ENCODE assay signal across 30 cellular contexts in the genomic region with DNA sequence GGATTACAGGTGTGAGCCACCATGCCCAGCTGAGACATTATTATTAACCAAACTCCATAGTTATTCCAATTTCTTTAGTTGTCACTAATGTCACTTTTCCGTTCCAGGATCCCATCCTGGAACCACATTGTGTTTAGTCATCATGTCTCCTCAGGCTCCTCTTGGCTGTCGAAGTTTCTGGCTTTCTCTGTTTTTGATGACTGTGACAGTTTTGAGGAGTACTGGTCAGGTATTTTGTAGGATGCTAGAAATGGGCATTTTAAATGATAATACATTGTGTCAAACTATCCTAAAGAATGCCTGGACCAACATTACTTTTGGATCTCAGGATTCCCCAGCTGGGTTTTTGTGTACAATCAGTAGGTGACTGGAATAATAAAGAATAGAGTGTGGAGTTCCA. TPM values are rescaled to one million over a fixed set of nuclear protein-coding genes. Genes with fewer than 3 reads are reported as not detected.
"Had no signal": no experiment of that assay in that cellular context is flagged by ENCODE, and none has a peak within 500 bp of the region (broad histone marks: within the 10 kb centered on the region; RNA-seq: fewer than 3 reads in every experiment).

No MANE protein-coding gene starts in this region.

- ATAC-seq: stimulated activated effector memory CD8-positive, alpha-beta T cell treated with anti-CD3 and anti-CD28 coated beads, Interleukin-12 subunit alpha, Interleukin-12 subunit beta, amount 100 ng/mL, for 72 hours; stimulated activated memory B cell treated with anti-CD40 and anti-IgM and Interleukin-4, amounts not matched to agents 10 μg/mL and 1 μg/mL and 100 μg/mL, for 72 hours; stimulated activated naive B cell treated with anti-CD40 and anti-IgM and Interleukin-4, amounts not matched to agents 10 μg/mL and 1 μg/mL and 100 μg/mL, for 72 hours; stimulated activated naive CD8-positive, alpha-beta T cell treated with anti-CD3 and anti-CD28 coated beads, Interleukin-15, amount 100 ng/mL, for 72 hours; stimulated activated naive CD8-positive, alpha-beta T cell treated with anti-CD3 and anti-CD28 coated beads, Interleukin-15, Interleukin-2, amounts not matched to agents 100 U/mL and 50 U/mL, for 24 hours; upper lobe of right lung had no signal

- DNase-seq: stimulated activated CD4-positive, alpha-beta T cell treated with anti-CD3 and anti-CD28 coated beads, Interleukin-2, amount 100 ng/mL, for 48 hours; stimulated activated CD4-positive, alpha-beta T cell treated with anti-CD3 and anti-CD28 coated beads, Interleukin-4, amount 100 ng/mL, for 1 hour; stimulated activated CD4-positive, alpha-beta T cell treated with anti-CD3 and anti-CD28 coated beads, Interleukin-4, amount 100 ng/mL, for 24 hours; stimulated activated CD4-positive, alpha-beta T cell treated with anti-CD3 and anti-CD28 coated beads, Interleukin-4, amount 100 ng/mL, for 4 hours; stimulated activated CD8-positive, alpha-beta memory T cell treated with anti-CD3 and anti-CD28 coated beads, Interleukin-4, amount 100 ng/mL, for 48 hours; stimulated activated naive B cell treated with anti-CD40 and anti-IgM and Interleukin-4, amounts not matched to agents 10 μg/mL and 1 μg/mL and 100 μg/mL, for 72 hours; stimulated activated naive CD4-positive, alpha-beta T cell; stimulated activated naive CD4-positive, alpha-beta T cell treated with Interleukin-2 at 50 U/mL for 16 hours; stimulated activated naive CD8-positive, alpha-beta T cell treated with anti-CD3 and anti-CD28 coated beads, Interleukin-15, amount 100 ng/mL, for 72 hours; stimulated activated naive CD8-positive, alpha-beta T cell treated with anti-CD3 and anti-CD28 coated beads, Interleukin-15, Interleukin-2, amounts not matched to agents 100 U/mL and 50 U/mL, for 24 hours; stomach; substantia nigra; testis; thyroid gland; tibial artery; transverse colon; trophoblast cell; upper lobe of left lung; upper lobe of right lung; uterus had no signal

- H3K9me3 ChIP-seq: stomach, suprapubic skin, testis, thoracic aorta, thyroid gland, tibial artery, tibial nerve, transverse colon, upper lobe of left lung, upper lobe of right lung, uterus, vagina had no signal

- H3K4me1 ChIP-seq: testis, thyroid gland, tibial artery, tibial nerve, transverse colon, upper lobe of right lung, uterus, vagina had no signal

- H3K27ac ChIP-seq: stomach, suprapubic skin, testis, thoracic aorta, thyroid gland, tibial artery, tibial nerve, transverse colon, upper lobe of left lung, upper lobe of right lung, uterus, vagina had no signal

- H3K4me3 ChIP-seq: stomach, suprapubic skin, testis, thoracic aorta, thyroid gland, tibial artery, tibial nerve, transverse colon, upper lobe of left lung, upper lobe of right lung, uterus, vagina had no signal

- FAIRE-seq: urothelium cell line had no signal

- H3K27me3 ChIP-seq: testis, upper lobe of left lung, uterus, vagina had no signal

- H3K36me3 ChIP-seq: stomach, suprapubic skin, thoracic aorta, thyroid gland, tibial artery, tibial nerve, transverse colon, upper lobe of left lung, upper lobe of right lung, uterus, vagina had no signal

RNA-seq across cellular contexts. Expression of a gene that starts 19.8 kb away (rescaled TPM):
- total RNA-seq: stomach, subcutaneous adipose tissue, suprapubic skin, testis, thoracic aorta, thyroid gland, tibial nerve, transverse colon, upper lobe of left lung, upper lobe of right lung, ureter, urinary bladder, uterus, vagina had no signal
- polyA plus RNA-seq: stomach, urinary bladder had no signal
